11 cellular contexts compared by ENCODE assay signal in genomic region chr10:127293640-127294039, GRCh38.
DNase-seq lines count a peak whose midpoint lies in the region; ATAC-seq and TF ChIP-seq lines count a peak whose summit lies in the region.
"Had no signal": no experiment of that assay in that cellular context is flagged by ENCODE, and none has a peak within 500 bp of the region (broad histone marks: within the 10 kb centered on the region; RNA-seq: fewer than 3 reads in every experiment).

No MANE protein-coding gene starts in this region.

- intact Hi-C loops in activated CD8-positive, alpha-beta T cell treated with anti-CD3 and anti-CD28 coated beads for 36 hours (cut with micrococcal nuclease), result no loop called here
- intact Hi-C loops in stomach (cut with DNase I; ENCODE audit: low total_unique reads) (no loop called here), left cardiac atrium (cut with DNase I) (no loop called here)

- WGBS in stomach, 5 donors, result 80 to 97% (median 86%) methylated on average over 6 to 8 of the region's 8 CpGs
- 97% methylated on average over 8 of the region's 8 CpGs for WGBS in smooth muscle cell (ENCODE audit: low lambda C conversion rate)

- ATAC-seq in activated CD8-positive, alpha-beta memory T cell treated with anti-CD3 and anti-CD28 coated beads, Interleukin-2, amount 10 ng/mL, durations not matched to agents 7 days and 5 days, result peak; percentile 91
- peak; percentile 98 for ATAC-seq in activated CD8-positive, alpha-beta T cell treated with anti-CD3 and anti-CD28 coated beads for 36 hours
- no peak for ATAC-seq in left cardiac atrium

- H3K27ac ChIP-seq in stomach, result no peak overlapping the region
- no peak overlapping the region for H3K27ac ChIP-seq in smooth muscle cell (ENCODE audit: low read depth)
- H3K27ac ChIP-seq: skin epidermis, vagina, VCaP had no signal

- H3K4me1 ChIP-seq in stomach (peaks cover 0 to 10% (median 0%) of the 10 kb centered on the region in 4 donors), smooth muscle cell (ENCODE audit: low read depth) (peaks cover 7% of the 10 kb centered on the region)
- H3K4me1 ChIP-seq: vagina had no signal

- no peaks in the 10 kb centered on the region for H3K79me2 ChIP-seq in smooth muscle cell (ENCODE audit: low read depth)

- H3K36me3 ChIP-seq in stomach, result no peaks in the 10 kb centered on the region
- no peaks in the 10 kb centered on the region for H3K36me3 ChIP-seq in smooth muscle cell (ENCODE audit: low read depth)

- peaks cover 20% of the 10 kb centered on the region for H3K4me1 Mint-ChIP-seq in activated CD8-positive, alpha-beta memory T cell treated with anti-CD3 and anti-CD28 coated beads, Interleukin-2, amount 10 ng/mL, durations not matched to agents 7 days and 5 days
- peaks cover 30% of the 10 kb centered on the region for H3K4me1 Mint-ChIP-seq in activated CD8-positive, alpha-beta T cell treated with anti-CD3 and anti-CD28 coated beads for 36 hours (ENCODE audit: low read depth)

- TF ChIP-seq CTCF in activated CD8-positive, alpha-beta T cell treated with anti-CD3 and anti-CD28 coated beads for 36 hours (IDR thresholded peaks at IDR 0.05), result no peak
- no peak for TF ChIP-seq CTCF in stomach (IDR thresholded peaks at IDR 0.05)
- no peak for TF ChIP-seq CTCF in smooth muscle cell (IDR thresholded peaks at IDR 0.05; ENCODE audit: borderline replicate concordance, insufficient read depth, poor library complexity, severe bottlenecking)

- CTCF ChIA-PET in activated CD8-positive, alpha-beta memory T cell treated with anti-CD3 and anti-CD28 coated beads, Interleukin-2, amount 10 ng/mL, durations not matched to agents 7 days and 5 days (lab: Charles Lee), result no interaction called here
- CTCF ChIA-PET in activated CD8-positive, alpha-beta T cell treated with anti-CD3 and anti-CD28 coated beads for 36 hours (lab: Charles Lee), result no interaction called here

- H3K27me3 Mint-ChIP-seq in activated CD8-positive, alpha-beta memory T cell treated with anti-CD3 and anti-CD28 coated beads, Interleukin-2, amount 10 ng/mL, durations not matched to agents 7 days and 5 days, result no peaks in the 10 kb centered on the region
- H3K27me3 Mint-ChIP-seq in activated CD8-positive, alpha-beta T cell treated with anti-CD3 and anti-CD28 coated beads for 36 hours, result peaks cover 30% of the 10 kb centered on the region

- H2AFZ ChIP-seq in smooth muscle cell (ENCODE audit: low read depth), result no peak overlapping the region

- no peak overlapping the region for H3K4me2 ChIP-seq in smooth muscle cell

- H3K4me3 Mint-ChIP-seq in activated CD8-positive, alpha-beta memory T cell treated with anti-CD3 and anti-CD28 coated beads, Interleukin-2, amount 10 ng/mL, durations not matched to agents 7 days and 5 days, result no peak overlapping the region
- no peak overlapping the region for H3K4me3 Mint-ChIP-seq in activated CD8-positive, alpha-beta T cell treated with anti-CD3 and anti-CD28 coated beads for 36 hours

- H3K36me3 Mint-ChIP-seq in activated CD8-positive, alpha-beta memory T cell treated with anti-CD3 and anti-CD28 coated beads, Interleukin-2, amount 10 ng/mL, durations not matched to agents 7 days and 5 days, result no peaks in the 10 kb centered on the region
- H3K36me3 Mint-ChIP-seq in activated CD8-positive, alpha-beta T cell treated with anti-CD3 and anti-CD28 coated beads for 36 hours (ENCODE audit: low read depth), result no peaks in the 10 kb centered on the region

- DNase-seq in activated CD8-positive, alpha-beta memory T cell treated with anti-CD3 and anti-CD28 coated beads, Interleukin-2, amount 10 ng/mL, durations not matched to agents 7 days and 5 days, result peak; percentile 77
- no peak for DNase-seq in activated CD8-positive, alpha-beta memory T cell treated with anti-CD3 and anti-CD28 coated beads, Interleukin-2, amount 50 U/mL, for 4 hours
- DNase-seq in activated CD8-positive, alpha-beta T cell treated with anti-CD3 and anti-CD28 coated beads for 36 hours, result peak; percentile 80
- DNase-seq in foreskin melanocyte (peak; percentile 11), stomach (peak; percentile 21), smooth muscle cell (lab: John Stamatoyannopoulos, UW; ENCODE audit: unreplicated experiment) (no peak), SW 1271 (lab: John Stamatoyannopoulos, UW) (no peak), left cardiac atrium (no peak)

- H4K20me1 ChIP-seq in smooth muscle cell (ENCODE audit: low read depth), result peaks cover 33% of the 10 kb centered on the region

- TF ChIP-seq POLR2A in stomach (IDR thresholded peaks at IDR 0.05), result no peak

- TF ChIP-seq EP300 in stomach (IDR thresholded peaks at IDR 0.05), result no peak

- no peak overlapping the region for H3K4me3 ChIP-seq in stomach
- no peak overlapping the region for H3K4me3 ChIP-seq in smooth muscle cell
- H3K4me3 ChIP-seq: skin epidermis, vagina had no signal

- H3F3A ChIP-seq in smooth muscle cell (ENCODE audit: low read depth), result no peaks in the 10 kb centered on the region

- H3K27ac Mint-ChIP-seq in activated CD8-positive, alpha-beta memory T cell treated with anti-CD3 and anti-CD28 coated beads, Interleukin-2, amount 10 ng/mL, durations not matched to agents 7 days and 5 days, result peak overlapping the region; percentile 65
- H3K27ac Mint-ChIP-seq in activated CD8-positive, alpha-beta T cell treated with anti-CD3 and anti-CD28 coated beads for 36 hours, result no peak overlapping the region

- H3K9me3 ChIP-seq in stomach (no peaks in the 10 kb centered on the region), smooth muscle cell (replicated peaks; ENCODE audit: low read depth) (no peaks in the 10 kb centered on the region)
- H3K9me3 ChIP-seq: vagina had no signal

- peaks cover 3% of the 10 kb centered on the region for H3K9me3 Mint-ChIP-seq in activated CD8-positive, alpha-beta memory T cell treated with anti-CD3 and anti-CD28 coated beads, Interleukin-2, amount 10 ng/mL, durations not matched to agents 7 days and 5 days (ENCODE audit: low read depth)
- H3K9me3 Mint-ChIP-seq in activated CD8-positive, alpha-beta T cell treated with anti-CD3 and anti-CD28 coated beads for 36 hours, result peaks cover 2% of the 10 kb centered on the region

- POLR2A ChIA-PET in activated CD8-positive, alpha-beta T cell treated with anti-CD3 and anti-CD28 coated beads for 36 hours (lab: Charles Lee), result no interaction called here

- H3K9ac ChIP-seq in smooth muscle cell (ENCODE audit: low read depth), result no peak overlapping the region

- H3K27me3 ChIP-seq in stomach (no peaks in the 10 kb centered on the region), smooth muscle cell (ENCODE audit: low read depth) (no peaks in the 10 kb centered on the region)
- H3K27me3 ChIP-seq: vagina had no signal

Comparison
In these comparisons a context has a peak if more than half of its experiments do, and no peak if none do; other contexts are left out.
1. DNase-seq: peak in activated CD8-positive, alpha-beta memory T cell treated with anti-CD3 and anti-CD28 coated beads, Interleukin-2, amount 10 ng/mL, durations not matched to agents 7 days and 5 days (single experiment), activated CD8-positive, alpha-beta T cell treated with anti-CD3 and anti-CD28 coated beads for 36 hours (single experiment), foreskin melanocyte (single experiment) and stomach (single experiment); none in activated CD8-positive, alpha-beta memory T cell treated with anti-CD3 and anti-CD28 coated beads, Interleukin-2, amount 50 U/mL, for 4 hours (single experiment), smooth muscle cell (single experiment), SW 1271 (0 of 2) and left cardiac atrium (single experiment).
2. ATAC-seq: peak in activated CD8-positive, alpha-beta memory T cell treated with anti-CD3 and anti-CD28 coated beads, Interleukin-2, amount 10 ng/mL, durations not matched to agents 7 days and 5 days (single experiment) and activated CD8-positive, alpha-beta T cell treated with anti-CD3 and anti-CD28 coated beads for 36 hours (single experiment); none in left cardiac atrium (0 of 2).